9 cellular contexts compared by ENCODE assay signal in genomic region chr1:177181280-177181630, GRCh38. TPM values are rescaled to one million over a fixed set of nuclear protein-coding genes. Genes with fewer than 3 reads are reported as not detected.
A peak's percentile ranks its signal among the peaks of the same experiment; 100 is the strongest.
DNase-seq lines count a peak whose midpoint lies in the region; ATAC-seq, FAIRE-seq and TF ChIP-seq lines count a peak whose summit lies in the region.
"Had no signal": no experiment of that assay in that cellular context is flagged by ENCODE, and none has a peak within 500 bp of the region (broad histone marks: within the 10 kb centered on the region; RNA-seq: fewer than 3 reads in every experiment).

No MANE protein-coding gene starts in this region.

- H3K4me2 ChIP-seq in neural cell (ENCODE audit: low read length) = no peak overlapping the region

- H3K27me3 ChIP-seq in neural cell (ENCODE audit: insufficient read depth, low read depth, low read length) = peaks cover 6% of the 10 kb centered on the region
- H3K27me3 ChIP-seq in small intestine (ENCODE audit: control insufficient read depth in 2 of 2, insufficient read depth in 2 of 2, low read length in 2 of 2) = peaks cover 0 to 9% of the 10 kb centered on the region in 2 donors

- TF ChIP-seq CTCF in GM10248 (IDR thresholded peaks at IDR 0.05; ENCODE audit: control extremely low read depth, extremely low read depth, low read depth, missing control alignments) = no peak
- TF ChIP-seq CTCF in neural cell (IDR thresholded peaks at IDR 0.05; ENCODE audit: poor library complexity, severe bottlenecking) = no peak

- POLR2A ChIA-PET in GM10248 (lab: Yijun Ruan, JAX) = no interaction called here

- H3K4me3 ChIP-seq in neural cell (ENCODE audit: low read length) = peak overlapping the region; percentile 64
- no peak overlapping the region for H3K4me3 ChIP-seq in small intestine (ENCODE audit: low read depth in 1 of 2, low read length in 2 of 2)

- TF ChIP-seq EP300 in neural cell (conservative IDR thresholded peaks at IDR 0.05; ENCODE audit: poor library complexity, severe bottlenecking) = no peak

- peak overlapping the region; percentile 40 for H3K9ac ChIP-seq in neural cell (ENCODE audit: low read length)

- CTCF ChIA-PET in GM10248 (lab: Yijun Ruan, JAX) = interaction anchor here (1.1 to 2.6 kb wide), 11 partner anchors 9 to 286 kb away, joined by 3 to 21 read pairs (median 6); partner anchors contain the start of gene ASTN1

- H3K9me2 ChIP-seq in neural cell (ENCODE audit: insufficient read depth, low read length) = no peaks in the 10 kb centered on the region

- H3F3A ChIP-seq in neural cell (ENCODE audit: insufficient read depth, low read length, poor library complexity, severe bottlenecking) = no peaks in the 10 kb centered on the region

- no peak for TF ChIP-seq RAD21 in neural cell (conservative IDR thresholded peaks at IDR 0.05)

- H3K79me2 ChIP-seq in neural cell (replicated peaks; ENCODE audit: insufficient read depth, low read length) = no peaks in the 10 kb centered on the region

- ATAC-seq in HG02798 (IDR thresholded peaks at IDR 0.05; ENCODE audit: poor library complexity, unreplicated experiment) (peak; percentile 9), GM21825 (IDR thresholded peaks at IDR 0.05; ENCODE audit: unreplicated experiment) (no peak), GM21360 (IDR thresholded peaks at IDR 0.05; ENCODE audit: unreplicated experiment) (no peak)

- FAIRE-seq in small intestine (lab: Jason Lieb, UNC) = no peak

- no peaks in the 10 kb centered on the region for H3K4me1 ChIP-seq in small intestine (ENCODE audit: control insufficient read depth in 2 of 2, insufficient read depth in 1 of 2, low read depth in 1 of 2, low read length in 1 of 2)

- no peak overlapping the region for H2AFZ ChIP-seq in neural cell (ENCODE audit: low read depth, low read length)

- peaks cover 4% of the 10 kb centered on the region for H3K9me3 ChIP-seq in neural cell (ENCODE audit: low read length)
- no peaks in the 10 kb centered on the region for H3K9me3 ChIP-seq in small intestine (ENCODE audit: control insufficient read depth, low read depth)

- DNase-seq in GM10248 (ENCODE audit: extremely low spot score) = peak; percentile 18
- peak; percentile 3 for DNase-seq in cerebellar cortex (ENCODE audit: low spot score)
- DNase-seq in small intestine = no peak
- no peak for DNase-seq in activated naive CD4-positive, alpha-beta T cell treated with anti-CD3 and anti-CD28 coated beads, Interleukin-2, amount 50 U/mL, for 16 hours
- DNase-seq: cortex of kidney had no signal

- no peak overlapping the region for H3K27ac ChIP-seq in neural cell (ENCODE audit: low read length)
- no peak overlapping the region for H3K27ac ChIP-seq in small intestine (ENCODE audit: low read depth in 1 of 2, low read length in 1 of 2)

- WGBS in small intestine, 3 donors = 16 to 20% (median 18%) methylated on average over 13 of the region's 13 CpGs

- no peaks in the 10 kb centered on the region for H4K20me1 ChIP-seq in neural cell (ENCODE audit: insufficient read depth)

- H3K36me3 ChIP-seq in neural cell (ENCODE audit: insufficient read depth, low read length) = no peaks in the 10 kb centered on the region
- H3K36me3 ChIP-seq in small intestine (ENCODE audit: control insufficient read depth in 2 of 2, insufficient read depth in 2 of 2, low read length in 2 of 2) = no peaks in the 10 kb centered on the region

TF ChIP-seq in neural cell, 6 proteins besides CTCF, POLR2A, EP300 and RAD21:
- no peak for TF ChIP-seq EZH2 (IDR thresholded peaks at IDR 0.05; ENCODE audit: borderline replicate concordance, insufficient read depth, low read length, poor library complexity, severe bottlenecking)
- TF ChIP-seq TAF1 (IDR thresholded peaks at IDR 0.05; ENCODE audit: low read depth) = no peak
- TF ChIP-seq SMC3 (conservative IDR thresholded peaks at IDR 0.05; ENCODE audit: poor library complexity) = no peak
- no peak for TF ChIP-seq REST (IDR thresholded peaks at IDR 0.05; ENCODE audit: borderline replicate concordance)

RNA-seq across cellular contexts. Expression of gene BRINP2, which starts 10.5 kb away (rescaled TPM):
- polyA plus RNA-seq in neural cell = 12.9 and 17.2 TPM in 2 replicates
- polyA minus RNA-seq in neural cell = 16.1 and 16.4 TPM in 2 replicates
- under 1 TPM in 2 of 3 donors, not detected in 1; 0.16 to 0.27 TPM for polyA plus RNA-seq in small intestine

RNA-seq across cellular contexts. Expression of gene ASTN1, which starts 16.7 kb away (rescaled TPM):
- polyA plus RNA-seq in neural cell (33.4 and 37.9 TPM in 2 replicates), small intestine (under 1 TPM in 1 of 3 donors, not detected in 2; 0.90 TPM)
- polyA minus RNA-seq in neural cell = 95.4 and 106 TPM in 2 replicates

Comparison
In these comparisons a context has a peak if more than half of its experiments do, and no peak if none do; other contexts are left out.
1. DNase-seq: peak in GM10248 (single experiment) and cerebellar cortex (single experiment); none in small intestine (single experiment) and activated naive CD4-positive, alpha-beta T cell treated with anti-CD3 and anti-CD28 coated beads, Interleukin-2, amount 50 U/mL, for 16 hours (single experiment).
2. RNA of gene BRINP2, which starts 10.5 kb away (polyA plus RNA-seq): 12.9 to 17.2 TPM in neural cell; 0.16 to 0.27 TPM in small intestine; every median in the first group is over 10 times any median in the second.
3. RNA of gene ASTN1, which starts 16.7 kb away (polyA plus RNA-seq): 33.4 to 37.9 TPM in neural cell; 0.90 TPM in small intestine; every median in the first group is over 10 times any median in the second.